ENCODE assay signal across 8 cellular contexts in genomic region chr16:67718668-67719047, GRCh38. TPM values are rescaled to one million over a fixed set of nuclear protein-coding genes. Genes with fewer than 3 reads are reported as not detected.
A peak's percentile ranks its signal among the peaks of the same experiment; 100 is the strongest.
DNase-seq lines count a peak whose midpoint lies in the region; ATAC-seq lines count a peak whose summit lies in the region.

No MANE protein-coding gene starts in this region.

- H3K27me3 Mint-ChIP-seq in activated naive CD8-positive, alpha-beta T cell treated with anti-CD3 and anti-CD28 coated beads, Interleukin-2, amount 50 U/mL, for 24 hours = no peaks in the 10 kb centered on the region
- H3K27me3 Mint-ChIP-seq in immature natural killer cell (ENCODE audit: low read depth in 3 of 3) = peaks cover 2 to 9% (median 8%) of the 10 kb centered on the region in 3 donors

- H3K4me3 Mint-ChIP-seq in activated naive CD8-positive, alpha-beta T cell treated with anti-CD3 and anti-CD28 coated beads, Interleukin-2, amount 50 U/mL, for 24 hours = peak overlapping the region; percentile 94
- H3K4me3 Mint-ChIP-seq in immature natural killer cell = peak overlapping the region; percentile 92 to 100 (median 94)

- H3K36me3 Mint-ChIP-seq in activated naive CD8-positive, alpha-beta T cell treated with anti-CD3 and anti-CD28 coated beads, Interleukin-2, amount 50 U/mL, for 24 hours (ENCODE audit: low read depth) = peaks cover 9% of the 10 kb centered on the region
- H3K36me3 Mint-ChIP-seq in immature natural killer cell = no peaks in the 10 kb centered on the region

- no peaks in the 10 kb centered on the region for H3K9me3 Mint-ChIP-seq in activated naive CD8-positive, alpha-beta T cell treated with anti-CD3 and anti-CD28 coated beads, Interleukin-2, amount 50 U/mL, for 24 hours
- no peaks in the 10 kb centered on the region for H3K9me3 Mint-ChIP-seq in immature natural killer cell

- peak; percentile 25 for DNase-seq in NCI-H1105 treated with DMSO at 0.1 percent for 48 hours (lab: John Stamatoyannopoulos, UW)
- DNase-seq in NCI-H1105 (lab: John Stamatoyannopoulos, UW) = no peak
- peak; percentile 18 for DNase-seq in HT1080 (ENCODE audit: low read depth)
- DNase-seq in activated naive CD8-positive, alpha-beta T cell treated with anti-CD3 and anti-CD28 coated beads, Interleukin-2, amount 50 U/mL, for 24 hours = peak; percentile 7
- DNase-seq in immature natural killer cell = no peak
- DNase-seq in stimulated activated naive CD8-positive, alpha-beta T cell treated with anti-CD3 and anti-CD28 coated beads, Interleukin-15, Interleukin-2, amounts not matched to agents 100 U/mL and 50 U/mL, for 24 hours = peak; percentile 28
- no peak for DNase-seq in NCI-H1436 (lab: John Stamatoyannopoulos, UW)

- peak overlapping the region; percentile 85 for H3K27ac Mint-ChIP-seq in activated naive CD8-positive, alpha-beta T cell treated with anti-CD3 and anti-CD28 coated beads, Interleukin-2, amount 50 U/mL, for 24 hours
- H3K27ac Mint-ChIP-seq in immature natural killer cell = peak overlapping the region in 5 of 6 donors; percentile 48 to 89 (median 67)

- peaks cover 27% of the 10 kb centered on the region for H3K4me1 Mint-ChIP-seq in activated naive CD8-positive, alpha-beta T cell treated with anti-CD3 and anti-CD28 coated beads, Interleukin-2, amount 50 U/mL, for 24 hours
- peaks cover 23 to 34% of the 10 kb centered on the region in 2 donors for H3K4me1 Mint-ChIP-seq in immature natural killer cell

- peak; percentile 25 for ATAC-seq in activated naive CD8-positive, alpha-beta T cell treated with anti-CD3 and anti-CD28 coated beads, Interleukin-2, amount 50 U/mL, for 24 hours
- ATAC-seq in stimulated activated naive CD8-positive, alpha-beta T cell treated with anti-CD3 and anti-CD28 coated beads, Interleukin-15, Interleukin-2, amounts not matched to agents 100 U/mL and 50 U/mL, for 24 hours = no peak
- ATAC-seq in HG02623 (IDR thresholded peaks at IDR 0.05; ENCODE audit: unreplicated experiment) = no peak

RNA-seq across cellular contexts. Expression of gene GFOD2, which starts 0.5 kb away (rescaled TPM):
- total RNA-seq in HT1080 (2014; rRNA removed; shearing (Covaris generic)) = 20.4 and 24.4 TPM in 2 replicates
- 17.7 and 18.4 TPM in 2 replicates for polyA plus RNA-seq in HT1080 (2015; cell fraction: cytosol; rRNA removed)
- polyA plus RNA-seq in HT1080 (2015; cell fraction: nucleus; rRNA removed) = 12.7 and 13.7 TPM in 2 replicates
- 1 to 10 TPM; 6.2 to 9.7 (median 7.4) TPM for polyA plus RNA-seq in immature natural killer cell

RNA-seq across cellular contexts. Expression of gene C16orf86, which starts 52.0 kb away (rescaled TPM):
- 0.27 and 2.5 TPM in 2 replicates for total RNA-seq in HT1080 (2014; rRNA removed; shearing (Covaris generic))
- 1.2 and 2.2 TPM in 2 replicates for polyA plus RNA-seq in HT1080 (2015; cell fraction: cytosol; rRNA removed)
- polyA plus RNA-seq in HT1080 (2015; cell fraction: nucleus; rRNA removed) = 2.9 and 4.9 TPM in 2 replicates
- polyA plus RNA-seq in immature natural killer cell = 1 to 10 TPM; 2.7 to 6.2 (median 4.2) TPM

RNA-seq across cellular contexts. Expression of gene ENKD1, which starts 52.1 kb away (rescaled TPM):
- total RNA-seq in HT1080 (2014; rRNA removed; shearing (Covaris generic)) = 25.6 and 26.2 TPM in 2 replicates
- polyA plus RNA-seq in HT1080 (2015; cell fraction: cytosol; rRNA removed) = 16.7 and 21.9 TPM in 2 replicates
- polyA plus RNA-seq in HT1080 (2015; cell fraction: nucleus; rRNA removed) = 36.8 and 45.7 TPM in 2 replicates
- polyA plus RNA-seq in immature natural killer cell = 1 to 10 TPM in 1 of 3 donors, under 1 TPM in 2; 0.43 to 1.9 (median 0.48) TPM

RNA-seq across cellular contexts. Expression of gene PARD6A, which starts 57.9 kb away (rescaled TPM):
- 2.8 and 3.8 TPM in 2 replicates for total RNA-seq in HT1080 (2014; rRNA removed; shearing (Covaris generic))
- polyA plus RNA-seq in HT1080 (2015; cell fraction: cytosol; rRNA removed) = 1.4 and 2.0 TPM in 2 replicates
- 0.17 and 0.95 TPM in 2 replicates for polyA plus RNA-seq in HT1080 (2015; cell fraction: nucleus; rRNA removed)
- 10 to 100 TPM; 10.2 to 17.9 (median 10.3) TPM for polyA plus RNA-seq in immature natural killer cell

RNA-seq across cellular contexts. Expression of gene ACD, which starts 58.6 kb away (rescaled TPM):
- total RNA-seq in HT1080 (2014; rRNA removed; shearing (Covaris generic)) = 39.8 and 47.9 TPM in 2 replicates
- 42.8 and 45.5 TPM in 2 replicates for polyA plus RNA-seq in HT1080 (2015; cell fraction: cytosol; rRNA removed)
- 56.2 and 75.2 TPM in 2 replicates for polyA plus RNA-seq in HT1080 (2015; cell fraction: nucleus; rRNA removed)
- 10 to 100 TPM; 31.0 to 51.2 (median 39.2) TPM for polyA plus RNA-seq in immature natural killer cell

Comparison
In these comparisons a context has a peak if more than half of its experiments do, and no peak if none do; other contexts are left out.
1. DNase-seq: peak in NCI-H1105 treated with DMSO at 0.1 percent for 48 hours (single experiment), HT1080 (single experiment), activated naive CD8-positive, alpha-beta T cell treated with anti-CD3 and anti-CD28 coated beads, Interleukin-2, amount 50 U/mL, for 24 hours (single experiment) and stimulated activated naive CD8-positive, alpha-beta T cell treated with anti-CD3 and anti-CD28 coated beads, Interleukin-15, Interleukin-2, amounts not matched to agents 100 U/mL and 50 U/mL, for 24 hours (single experiment); none in NCI-H1105 (single experiment), immature natural killer cell (0 of 3) and NCI-H1436 (single experiment).